8 cellular contexts compared by ENCODE assay signal in the genomic region with DNA sequence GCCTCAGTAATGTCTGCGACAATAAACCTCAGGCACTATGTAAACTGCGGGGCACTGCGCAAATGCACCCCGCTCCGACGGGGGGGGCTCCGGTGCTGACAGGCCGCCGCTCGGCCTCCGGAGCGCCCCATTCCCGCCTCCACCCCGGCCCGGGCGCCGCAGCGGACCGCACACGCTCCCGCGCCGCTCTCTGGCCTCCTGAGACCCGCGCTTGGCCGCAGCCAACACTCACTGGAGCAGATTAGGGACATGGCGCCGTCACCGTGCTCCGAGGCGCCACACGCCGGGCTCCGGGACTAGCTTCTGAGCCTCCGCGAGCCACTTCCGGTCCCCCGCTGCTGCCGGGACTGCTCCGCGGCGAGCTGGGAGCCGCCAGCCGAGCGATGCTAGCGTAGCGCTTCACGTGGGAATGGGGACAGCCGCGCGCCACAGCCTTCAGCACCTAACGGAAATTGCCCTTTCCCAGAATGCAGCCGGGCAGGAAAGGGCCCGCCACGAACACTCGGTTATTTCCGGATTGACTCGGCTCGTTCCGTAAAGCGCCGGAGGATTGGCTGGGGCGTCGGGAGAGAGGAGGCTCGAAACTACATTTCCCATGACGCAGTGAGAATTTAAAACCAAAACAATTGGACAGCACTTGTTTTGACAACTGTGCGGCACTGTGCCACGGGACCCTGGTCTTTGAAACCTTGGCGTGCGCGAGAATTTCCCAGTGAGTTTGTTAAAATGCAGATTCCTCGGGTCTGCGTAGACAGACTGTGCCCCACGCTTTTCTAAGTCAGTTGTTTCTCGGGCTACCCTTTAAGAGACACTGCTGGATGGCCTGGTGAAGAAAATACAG. TPM values are rescaled to one million over a fixed set of nuclear protein-coding genes. Genes with fewer than 3 reads are reported as not detected.
A peak's percentile ranks its signal among the peaks of the same experiment; 100 is the strongest.
DNase-seq lines count a peak whose midpoint lies in the region; ATAC-seq and TF ChIP-seq lines count a peak whose summit lies in the region.

A gene (minus strand): TSS at position 454 of the 841 bp plus-strand sequence. CDS start 203 bp downstream, at position 251.

- peak within 1 kb of the TSS; percentile 82 for H3K4me3 Mint-ChIP-seq in activated T-helper 2 cell treated with anti-CD3 and anti-CD28 coated beads, Interferon-gamma antibody, Interleukin-2, Interleukin-4, amounts not matched to agents 10 μg/mL and 5 μg/mL and 100 μg/mL, durations not matched to agents 14 hours and 24 hours and 36 hours (ENCODE audit: low read depth)
- H3K4me3 Mint-ChIP-seq in nephron, result peak within 1 kb of the TSS; percentile 86 to 94 (median 90)
- peak within 1 kb of the TSS; percentile 88 for H3K4me3 Mint-ChIP-seq in stimulated activated naive CD8-positive, alpha-beta T cell treated with anti-CD3 and anti-CD28 coated beads, Interleukin-15, Interleukin-2, amounts not matched to agents 100 ng/mL and 50 ng/mL, for 24 hours

- peaks cover 37% of the 10 kb centered on the region for H3K36me3 Mint-ChIP-seq in activated T-helper 2 cell treated with anti-CD3 and anti-CD28 coated beads, Interferon-gamma antibody, Interleukin-2, Interleukin-4, amounts not matched to agents 10 μg/mL and 5 μg/mL and 100 μg/mL, durations not matched to agents 14 hours and 24 hours and 36 hours (ENCODE audit: low read depth)
- peaks cover 16% of the 10 kb centered on the region for H3K36me3 Mint-ChIP-seq in nephron (ENCODE audit: low read depth)
- H3K36me3 Mint-ChIP-seq in stimulated activated naive CD8-positive, alpha-beta T cell treated with anti-CD3 and anti-CD28 coated beads, Interleukin-15, Interleukin-2, amounts not matched to agents 100 ng/mL and 50 ng/mL, for 24 hours (ENCODE audit: low read depth), result peaks cover 38% of the 10 kb centered on the region

- no peaks in the 10 kb centered on the region for H3K9me3 Mint-ChIP-seq in activated T-helper 2 cell treated with anti-CD3 and anti-CD28 coated beads, Interferon-gamma antibody, Interleukin-2, Interleukin-4, amounts not matched to agents 10 μg/mL and 5 μg/mL and 100 μg/mL, durations not matched to agents 14 hours and 24 hours and 36 hours
- no peaks in the 10 kb centered on the region for H3K9me3 Mint-ChIP-seq in nephron
- no peaks in the 10 kb centered on the region for H3K9me3 Mint-ChIP-seq in stimulated activated naive CD8-positive, alpha-beta T cell treated with anti-CD3 and anti-CD28 coated beads, Interleukin-15, Interleukin-2, amounts not matched to agents 100 ng/mL and 50 ng/mL, for 24 hours

- DNase-seq in Daoy (ENCODE audit: low read depth) (peak; percentile 96), H4 (ENCODE audit: low spot score) (peak; percentile 93), LoVo (ENCODE audit: low spot score) (peak; percentile 96), RWPE2 (ENCODE audit: low spot score) (peak; percentile 89), fibroblast of peridontal ligament (ENCODE audit: extremely low read depth) (peak; percentile 94)
- peak; percentile 99 for DNase-seq in activated T-helper 2 cell treated with anti-CD3 and anti-CD28 coated beads, Interferon-gamma antibody, Interleukin-2, Interleukin-4, amounts not matched to agents 10 μg/mL and 5 μg/mL and 100 μg/mL, durations not matched to agents 14 hours and 24 hours and 36 hours (ENCODE audit: low spot score)

- no peaks in the 10 kb centered on the region for H3K9me3 ChIP-seq in RWPE2 (ENCODE audit: severe bottlenecking)

- peak; percentile 92 for ATAC-seq in RWPE2 (ENCODE audit: low read depth)

- no peaks in the 10 kb centered on the region for H3K27me3 ChIP-seq in RWPE2 (ENCODE audit: insufficient read depth, poor library complexity, severe bottlenecking)

- H3K27me3 Mint-ChIP-seq in activated T-helper 2 cell treated with anti-CD3 and anti-CD28 coated beads, Interferon-gamma antibody, Interleukin-2, Interleukin-4, amounts not matched to agents 10 μg/mL and 5 μg/mL and 100 μg/mL, durations not matched to agents 14 hours and 24 hours and 36 hours (ENCODE audit: low read depth), result peaks cover 12% of the 10 kb centered on the region
- H3K27me3 Mint-ChIP-seq in nephron (ENCODE audit: low read depth), result peaks cover 5% of the 10 kb centered on the region
- H3K27me3 Mint-ChIP-seq in stimulated activated naive CD8-positive, alpha-beta T cell treated with anti-CD3 and anti-CD28 coated beads, Interleukin-15, Interleukin-2, amounts not matched to agents 100 ng/mL and 50 ng/mL, for 24 hours, result no peaks in the 10 kb centered on the region

- H3K4me1 Mint-ChIP-seq in activated T-helper 2 cell treated with anti-CD3 and anti-CD28 coated beads, Interferon-gamma antibody, Interleukin-2, Interleukin-4, amounts not matched to agents 10 μg/mL and 5 μg/mL and 100 μg/mL, durations not matched to agents 14 hours and 24 hours and 36 hours (ENCODE audit: low read depth), result peaks cover 39% of the 10 kb centered on the region
- peaks cover 32% of the 10 kb centered on the region for H3K4me1 Mint-ChIP-seq in nephron
- peaks cover 53% of the 10 kb centered on the region for H3K4me1 Mint-ChIP-seq in stimulated activated naive CD8-positive, alpha-beta T cell treated with anti-CD3 and anti-CD28 coated beads, Interleukin-15, Interleukin-2, amounts not matched to agents 100 ng/mL and 50 ng/mL, for 24 hours (ENCODE audit: low read depth)

- peak within 1 kb of the TSS; percentile 89 for H3K27ac Mint-ChIP-seq in activated T-helper 2 cell treated with anti-CD3 and anti-CD28 coated beads, Interferon-gamma antibody, Interleukin-2, Interleukin-4, amounts not matched to agents 10 μg/mL and 5 μg/mL and 100 μg/mL, durations not matched to agents 14 hours and 24 hours and 36 hours
- H3K27ac Mint-ChIP-seq in nephron, result peak within 1 kb of the TSS; percentile 82 to 95 (median 92)
- peak within 1 kb of the TSS; percentile 81 for H3K27ac Mint-ChIP-seq in stimulated activated naive CD8-positive, alpha-beta T cell treated with anti-CD3 and anti-CD28 coated beads, Interleukin-15, Interleukin-2, amounts not matched to agents 100 ng/mL and 50 ng/mL, for 24 hours

- TF ChIP-seq CTCF in RWPE2 (IDR thresholded peaks at IDR 0.05; ENCODE audit: poor library complexity, severe bottlenecking) (no peak), nephron (IDR thresholded peaks at IDR 0.05; ENCODE audit: unreplicated experiment in 3 of 3) (no peak)

- H3K4me1 ChIP-seq in RWPE2 (ENCODE audit: insufficient read depth, poor library complexity, severe bottlenecking), result peaks cover 6% of the 10 kb centered on the region

- intact Hi-C loops in activated T-helper 2 cell treated with anti-CD3 and anti-CD28 coated beads, Interferon-gamma antibody, Interleukin-2, Interleukin-4, amounts not matched to agents 10 μg/mL and 5 μg/mL and 100 μg/mL, durations not matched to agents 14 hours and 24 hours and 36 hours (cut with micrococcal nuclease), result loop anchor here (1.0 kb wide), 1 partner anchor 9 kb away; no protein-coding TSS in a partner anchor

- H3K4me3 ChIP-seq in RWPE2 (ENCODE audit: severe bottlenecking), result peak within 1 kb of the TSS; percentile 94

- peak within 1 kb of the TSS; percentile 83 for H3K27ac ChIP-seq in RWPE2 (ENCODE audit: poor library complexity, severe bottlenecking)

- H3K36me3 ChIP-seq in RWPE2 (ENCODE audit: low read depth), result peaks cover 39% of the 10 kb centered on the region

RNA-seq across cellular contexts. Expression of the gene that starts here (rescaled TPM):
- 86.3 and 91.2 TPM in 2 replicates for total RNA-seq in Daoy (2014; rRNA removed; shearing (Covaris generic))
- total RNA-seq in H4 (2014; rRNA removed; shearing (Covaris generic)), result 92.3 and 106 TPM in 2 replicates
- total RNA-seq in activated T-helper 2 cell treated with anti-CD3 and anti-CD28 coated beads, Interferon-gamma antibody, Interleukin-2, Interleukin-4, amounts not matched to agents 10 μg/mL and 5 μg/mL and 100 μg/mL, durations not matched to agents 14 hours and 24 hours and 36 hours, result 170 and 182 TPM in 2 replicates

Comparison
In these comparisons a context has a peak if more than half of its experiments do, and no peak if none do; other contexts are left out.
1. Peak in every context shown above with its lines: DNase-seq, ATAC-seq, H3K4me3 ChIP-seq and H3K27ac ChIP-seq.